In genomic region chr4:6839579-6839978, GRCh38 we compare ENCODE assay signal across 1 cellular context.
TF ChIP-seq lines count a peak whose summit lies in the region.

No MANE protein-coding gene starts in this region.

TF ChIP-seq in GM23338, 12 proteins besides CTCF, POLR2A, EP300 and RAD21 (continued from another document):
- TF ChIP-seq ZNF462 (CRISPR knock-in tag; IDR thresholded peaks at IDR 0.05) (no peak), STAT1 (IDR thresholded peaks at IDR 0.05; ENCODE audit: unreplicated experiment) (no peak), REST (IDR thresholded peaks at IDR 0.05; ENCODE audit: unreplicated experiment) (no peak)
TF ChIP-seq in GM23338: peak in this region for 0.
